Comparison of ENCODE assay signal across 8 cellular contexts in genomic region chr9:128321343-128321742, GRCh38. TPM values are rescaled to one million over a fixed set of nuclear protein-coding genes. Genes with fewer than 3 reads are reported as not detected.
A peak's percentile ranks its signal among the peaks of the same experiment; 100 is the strongest.
DNase-seq lines count a peak whose midpoint lies in the region; ATAC-seq and TF ChIP-seq lines count a peak whose summit lies in the region.

No MANE protein-coding gene starts in this region.

- no peak for ATAC-seq in activated T-cell treated with anti-CD3 and anti-CD28 coated beads, Interleukin-2, amount 50 U/mL, for 72 hours (replicated peaks in 1 of 2)
- no peak for ATAC-seq in left lung
- ATAC-seq in thoracic aorta (ENCODE audit: insufficient number of reproducible peaks, low FRiP score, low read depth), result no peak

- H3K27ac ChIP-seq in left lung, result no peak overlapping the region
- no peak overlapping the region for H3K27ac ChIP-seq in thoracic aorta
- H3K27ac ChIP-seq in effector memory CD4-positive, alpha-beta T cell (ENCODE audit: insufficient read depth, low read length, poor library complexity, severe bottlenecking), result no peak overlapping the region

- H3K27ac Mint-ChIP-seq in activated T-cell treated with anti-CD3 and anti-CD28 coated beads, Interleukin-2, amount 50 U/mL, for 72 hours, result no peak overlapping the region
- H3K27ac Mint-ChIP-seq in activated naive CD8-positive, alpha-beta T cell, result no peak overlapping the region

- no peaks in the 10 kb centered on the region for H3K27me3 Mint-ChIP-seq in activated T-cell treated with anti-CD3 and anti-CD28 coated beads, Interleukin-2, amount 50 U/mL, for 72 hours (ENCODE audit: low read depth)
- H3K27me3 Mint-ChIP-seq in activated naive CD8-positive, alpha-beta T cell, result no peaks in the 10 kb centered on the region

- peaks cover 8% of the 10 kb centered on the region for H3K4me1 Mint-ChIP-seq in activated T-cell treated with anti-CD3 and anti-CD28 coated beads, Interleukin-2, amount 50 U/mL, for 72 hours (ENCODE audit: low read depth)
- H3K4me1 Mint-ChIP-seq in activated naive CD8-positive, alpha-beta T cell (ENCODE audit: low read depth), result peaks cover 12% of the 10 kb centered on the region

- DNase-seq in activated T-cell treated with anti-CD3 and anti-CD28 coated beads, Interleukin-2, amount 50 U/mL, for 72 hours, result no peak
- DNase-seq in activated T-cell treated with anti-CD3 and anti-CD28 coated beads, Interleukin-2, amount 50 U/mL, for 48 hours, result no peak
- no peak for DNase-seq in left lung
- no peak for DNase-seq in thoracic aorta (ENCODE audit: low spot score)
- DNase-seq in effector memory CD4-positive, alpha-beta T cell, result no peak
- no peak for DNase-seq in nucleus accumbens (lab: John Stamatoyannopoulos, UW)
- no peak for DNase-seq in NCI-H1092 (lab: John Stamatoyannopoulos, UW)

- no peaks in the 10 kb centered on the region for H3K9me3 ChIP-seq in left lung
- H3K9me3 ChIP-seq in thoracic aorta, result no peaks in the 10 kb centered on the region
- H3K9me3 ChIP-seq in effector memory CD4-positive, alpha-beta T cell (ENCODE audit: control insufficient read depth, low read length), result no peaks in the 10 kb centered on the region

- H3K27me3 ChIP-seq in left lung, result no peaks in the 10 kb centered on the region
- H3K27me3 ChIP-seq in thoracic aorta (replicated peaks; ENCODE audit: insufficient read depth), result no peaks in the 10 kb centered on the region
- no peaks in the 10 kb centered on the region for H3K27me3 ChIP-seq in effector memory CD4-positive, alpha-beta T cell (replicated peaks; ENCODE audit: control insufficient read depth, insufficient read depth, low read length, poor library complexity, severe bottlenecking)

- intact Hi-C loops in left lung (cut with DNase I), result no loop called here

- H3K36me3 ChIP-seq in left lung, result peaks cover 0 to 50% of the 10 kb centered on the region in 2 donors
- H3K36me3 ChIP-seq in thoracic aorta, result peaks cover 20% of the 10 kb centered on the region
- peaks cover 28% of the 10 kb centered on the region for H3K36me3 ChIP-seq in effector memory CD4-positive, alpha-beta T cell (ENCODE audit: control insufficient read depth, insufficient read depth, low read length)

- TF ChIP-seq CTCF in left lung (IDR thresholded peaks at IDR 0.05) (no peak), thoracic aorta (IDR thresholded peaks at IDR 0.05) (no peak)

- H3K4me1 ChIP-seq in left lung (peaks cover 18 to 30% of the 10 kb centered on the region in 2 donors), thoracic aorta (ENCODE audit: control insufficient read depth in 1 of 2, low read depth in 2 of 2) (peaks cover 13 to 24% of the 10 kb centered on the region in 2 donors)
- H3K4me1 ChIP-seq in effector memory CD4-positive, alpha-beta T cell (ENCODE audit: control insufficient read depth, insufficient read depth, low read length, poor library complexity, severe bottlenecking), result peaks cover 13% of the 10 kb centered on the region

- peak overlapping the region; percentile 42 to 84 for H3K4me3 Mint-ChIP-seq in activated T-cell treated with anti-CD3 and anti-CD28 coated beads, Interleukin-2, amount 50 U/mL, for 72 hours
- H3K4me3 Mint-ChIP-seq in activated naive CD8-positive, alpha-beta T cell, result peak overlapping the region; percentile 97

- peaks cover 0 to 3% of the 10 kb centered on the region in 2 donors for H3K36me3 Mint-ChIP-seq in activated T-cell treated with anti-CD3 and anti-CD28 coated beads, Interleukin-2, amount 50 U/mL, for 72 hours (ENCODE audit: insufficient read depth in 2 of 2)
- H3K36me3 Mint-ChIP-seq in activated naive CD8-positive, alpha-beta T cell, result no peaks in the 10 kb centered on the region

- no peaks in the 10 kb centered on the region for H3K9me3 Mint-ChIP-seq in activated T-cell treated with anti-CD3 and anti-CD28 coated beads, Interleukin-2, amount 50 U/mL, for 72 hours
- no peaks in the 10 kb centered on the region for H3K9me3 Mint-ChIP-seq in activated naive CD8-positive, alpha-beta T cell (ENCODE audit: low read depth)

- peak overlapping the region; percentile 98 to 100 for H3K4me3 ChIP-seq in left lung
- H3K4me3 ChIP-seq in thoracic aorta, result peak overlapping the region; percentile 94
- H3K4me3 ChIP-seq in effector memory CD4-positive, alpha-beta T cell (ENCODE audit: insufficient read depth, low read depth, low read length, poor library complexity, severe bottlenecking), result no peak overlapping the region

RNA-seq across cellular contexts. Expression of gene TRUB2, which starts 0.9 kb away (rescaled TPM):
- total RNA-seq in activated T-cell treated with anti-CD3 and anti-CD28 coated beads, Interleukin-2, amount 50 U/mL, for 72 hours, result 10 to 100 TPM; 17.6 to 24.4 TPM
- total RNA-seq in left lung (10 to 100 TPM; 23.0 to 23.7 TPM), thoracic aorta (1 to 10 TPM; 7.4 to 8.4 TPM)

RNA-seq across cellular contexts. Expression of gene COQ4, which starts 1.3 kb away (rescaled TPM):
- 10 to 100 TPM; 29.4 to 35.8 TPM for total RNA-seq in activated T-cell treated with anti-CD3 and anti-CD28 coated beads, Interleukin-2, amount 50 U/mL, for 72 hours
- 10 to 100 TPM; 35.5 to 36.2 TPM for total RNA-seq in left lung
- total RNA-seq in thoracic aorta, result 10 to 100 TPM; 28.7 to 40.1 TPM

RNA-seq across cellular contexts. Expression of gene SLC27A4, which starts 19.0 kb away (rescaled TPM):
- 10 to 100 TPM; 10.2 to 10.8 TPM for total RNA-seq in activated T-cell treated with anti-CD3 and anti-CD28 coated beads, Interleukin-2, amount 50 U/mL, for 72 hours
- total RNA-seq in left lung (10 to 100 TPM; 32.7 to 33.7 TPM), thoracic aorta (10 to 100 TPM; 20.9 to 36.8 TPM)

RNA-seq across cellular contexts. Expression of gene SWI5, which starts 45.3 kb away (rescaled TPM):
- 10 to 100 TPM; 20.1 to 25.4 TPM for total RNA-seq in activated T-cell treated with anti-CD3 and anti-CD28 coated beads, Interleukin-2, amount 50 U/mL, for 72 hours
- total RNA-seq in left lung (10 to 100 TPM; 16.2 to 25.6 TPM), thoracic aorta (10 to 100 TPM; 12.0 to 26.8 TPM)

RNA-seq across cellular contexts. Expression of gene GOLGA2, which starts 45.5 kb away (rescaled TPM):
- 10 to 100 TPM; 44.9 to 54.4 TPM for total RNA-seq in activated T-cell treated with anti-CD3 and anti-CD28 coated beads, Interleukin-2, amount 50 U/mL, for 72 hours
- total RNA-seq in left lung, result 100 to 1,000 TPM; 108 to 126 TPM
- 100 to 1,000 TPM; 115 to 141 TPM for total RNA-seq in thoracic aorta
